ENCODE assay signal across 27 cellular contexts in genomic region chr22:30539368-30539767, GRCh38. TPM values are rescaled to one million over a fixed set of nuclear protein-coding genes. Genes with fewer than 3 reads are reported as not detected.
"Had no signal": no experiment of that assay in that cellular context is flagged by ENCODE, and none has a peak within 500 bp of the region (broad histone marks: within the 10 kb centered on the region; RNA-seq: fewer than 3 reads in every experiment).

No MANE protein-coding gene starts in this region.

- DNase-seq: Karpas-422, KG1, MG63, NCI-H1092, NCI-H1105 treated with DMSO at 0.1 percent for 48 hours, NCI-H1417 treated with DMSO at 0.1 percent for 48 hours, NCI-H146, NCI-H1694 treated with DMSO at 0.1 percent for 48 hours, NCI-H1930, NCI-H2081, NCI-H2107, NCI-H226, NCI-H446, NCI-H510A, NCI-H524 treated with DMSO at 0.1 percent for 48 hours, NCI-H69, NCI-H774, PC-3, SHP77, SK-N-SH, SW 1271 had no signal

- H3K4me2 ChIP-seq: SK-N-SH had no signal

- H3K36me3 ChIP-seq: MG63 had no signal

- H3K27me3 ChIP-seq: MG63 had no signal

- H3K27ac ChIP-seq: HL-60, RWPE1 had no signal

- FAIRE-seq: HTR-8/SVneo had no signal

- H3K9me3 ChIP-seq: MG63, SK-N-SH had no signal

- H3K4me3 ChIP-seq: MG63 had no signal

- H3K9ac ChIP-seq: SK-N-SH had no signal

- ATAC-seq: Panc1, PC-3 had no signal

RNA-seq across cellular contexts. Expression of gene SEC14L6, which starts 7.2 kb away (rescaled TPM):
- total RNA-seq: OCI-LY7, PC-3, SK-MEL-5 had no signal
- polyA plus RNA-seq: SK-N-SH had no signal

RNA-seq across cellular contexts. Expression of gene SEC14L4, which starts 33.9 kb away (rescaled TPM):
- total RNA-seq: OCI-LY7 had no signal
- polyA plus RNA-seq: SK-N-SH had no signal

RNA-seq across cellular contexts. Expression of gene GAL3ST1, which starts 35.1 kb away (rescaled TPM):
- total RNA-seq: OCI-LY7, PC-3 had no signal
- polyA plus RNA-seq: SK-N-SH had no signal
